Comparison of ENCODE assay signal across 13 cellular contexts in the genomic region with DNA sequence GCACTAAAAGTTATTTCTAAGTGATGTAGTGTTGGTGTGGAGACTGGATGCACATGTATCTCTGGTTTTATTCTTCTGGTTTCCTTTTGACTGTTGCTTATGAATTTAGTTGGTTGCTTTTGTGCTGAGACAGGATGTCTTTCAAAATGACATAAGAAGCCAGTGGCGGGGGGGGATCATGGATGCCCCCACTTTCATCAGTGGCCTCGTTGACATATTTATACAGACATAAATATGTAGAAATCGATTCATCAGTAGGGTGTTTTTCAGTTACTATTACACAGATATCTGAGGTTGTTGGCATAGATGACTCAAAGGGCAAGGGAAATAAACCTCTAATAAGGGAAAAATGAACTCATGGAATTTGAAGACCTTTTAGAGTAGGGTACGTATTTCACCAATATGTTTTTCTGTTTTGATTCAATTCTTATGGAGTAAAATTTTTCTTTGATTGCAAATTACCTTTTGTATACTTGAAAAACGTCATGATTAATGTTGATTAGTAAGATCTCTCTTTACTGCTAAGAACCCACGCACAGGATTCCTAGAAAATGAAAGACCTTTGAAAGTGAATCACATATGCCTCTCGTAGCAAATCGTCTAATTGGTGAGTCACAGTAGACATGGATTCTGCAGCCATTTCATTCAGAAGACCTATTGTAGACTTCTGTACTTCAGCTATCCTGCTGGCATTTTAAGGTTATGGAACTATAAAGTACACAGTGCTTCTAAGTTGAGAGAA.
A peak's percentile ranks its signal among the peaks of the same experiment; 100 is the strongest.
DNase-seq lines count a peak whose midpoint lies in the region; ATAC-seq and TF ChIP-seq lines count a peak whose summit lies in the region.
"Had no signal": no experiment of that assay in that cellular context is flagged by ENCODE, and none has a peak within 500 bp of the region (broad histone marks: within the 10 kb centered on the region; RNA-seq: fewer than 3 reads in every experiment).

No MANE protein-coding gene starts in this region.

- POLR2A ChIA-PET in HCT116 (lab: Charles Lee), result no interaction called here

- H3K27me3 ChIP-seq in ACC112 (ENCODE audit: insufficient read depth, low read length), result no peaks in the 10 kb centered on the region
- no peaks in the 10 kb centered on the region for H3K27me3 ChIP-seq in HCT116 (ENCODE audit: insufficient read depth, low read length)
- H3K27me3 ChIP-seq in Peyer's patch, result no peaks in the 10 kb centered on the region
- H3K27me3 ChIP-seq: stomach had no signal

- H3K9ac ChIP-seq in HCT116 (ENCODE audit: low read length), result no peak overlapping the region

- intact Hi-C loops in HCT116 (cut with micrococcal nuclease) (no loop called here), posterior cingulate gyrus (cut with DNase I) (no loop called here)

- H2AFZ ChIP-seq in ACC112 (ENCODE audit: low read length, unreplicated experiment), result peak overlapping the region; percentile 59
- H2AFZ ChIP-seq in HCT116 (ENCODE audit: low read depth, low read length, poor library complexity, severe bottlenecking), result peak overlapping the region; percentile 75

- H4K20me1 ChIP-seq in HCT116 (ENCODE audit: insufficient read depth), result no peaks in the 10 kb centered on the region

- H3K4me3 ChIP-seq in ACC112 (ENCODE audit: low read depth, low read length), result peak overlapping the region; percentile 61
- peak overlapping the region in 1 of 2 experiments; percentile 1; a peak in 1 of 4 replicates for H3K4me3 ChIP-seq in HCT116 (replicated peaks in 1 of 2; ENCODE audit: low read depth in 1 of 2, low read length in 2 of 2)
- H3K4me3 ChIP-seq in foreskin fibroblast (ENCODE audit: low read depth in 1 of 2, low read length in 2 of 2), result no peak overlapping the region
- no peak overlapping the region for H3K4me3 ChIP-seq in Peyer's patch
- H3K4me3 ChIP-seq: stomach had no signal

- no peaks in the 10 kb centered on the region for H3K9me3 ChIP-seq in HCT116 (ENCODE audit: control insufficient read depth in 1 of 2, insufficient read depth in 1 of 2, low read depth in 1 of 2, low read length in 2 of 2)
- H3K9me3 ChIP-seq in Peyer's patch, result no peaks in the 10 kb centered on the region
- H3K9me3 ChIP-seq: stomach had no signal

- TF ChIP-seq CTCF in HCT116 (IDR thresholded peaks at IDR 0.05 in 2 of 3, conservative IDR thresholded peaks at IDR 0.05 in 1 of 3; ENCODE audit: borderline replicate concordance in 1 of 3, insufficient read depth in 1 of 3, low read depth in 2 of 3, low read length in 2 of 3) (no peak), foreskin fibroblast (IDR thresholded peaks at IDR 0.05; ENCODE audit: low read depth, low read length) (no peak), Peyer's patch (IDR thresholded peaks at IDR 0.05) (no peak)

- no peak for TF ChIP-seq RAD21 in HCT116 (IDR thresholded peaks at IDR 0.05; ENCODE audit: low read depth)

- CTCF ChIA-PET in HCT116 (lab: Charles Lee), result no interaction called here

- no peaks in the 10 kb centered on the region for H3K36me3 ChIP-seq in ACC112 (ENCODE audit: insufficient read depth, low read length)
- H3K36me3 ChIP-seq in HCT116 (ENCODE audit: control insufficient read depth in 1 of 2, insufficient read depth in 2 of 2, low read length in 2 of 2), result no peaks in the 10 kb centered on the region
- no peaks in the 10 kb centered on the region for H3K36me3 ChIP-seq in Peyer's patch
- H3K36me3 ChIP-seq: stomach had no signal

- TF ChIP-seq POLR2A in HCT116 (IDR thresholded peaks at IDR 0.05; ENCODE audit: borderline replicate concordance, extremely low read depth, insufficient read depth, insufficient read length) (no peak), Peyer's patch (IDR thresholded peaks at IDR 0.05) (no peak)

- DNase-seq in HCT116 (ENCODE audit: low read depth, low spot score) (no peak), foreskin fibroblast (peak; percentile 75 to 80), Peyer's patch (no peak), posterior cingulate gyrus (no peak)
- peak; percentile 17 for DNase-seq in activated naive CD4-positive, alpha-beta T cell treated with anti-CD3 and anti-CD28 coated beads, Interleukin-2, amount 50 U/mL, for 16 hours
- DNase-seq: CD4-positive, alpha-beta memory T cell; endodermal cell; NCI-H146; stomach; T-helper 9 cell had no signal

- H3K27ac ChIP-seq in ACC112 (ENCODE audit: low read depth, low read length) (peak overlapping the region; percentile 94), HCT116 (ENCODE audit: low read depth, low read length) (no peak overlapping the region), Peyer's patch (no peak overlapping the region)
- H3K27ac ChIP-seq: stomach had no signal

- RAD21 ChIA-PET in HCT116 (lab: Charles Lee; ENCODE audit: low non-redundant PET in 1 of 2, low total read pairs in 2 of 2, uncharacterized antibody in 2 of 2, unreplicated experiment in 2 of 2), result no interaction called here

- no peak for ATAC-seq in HCT116
- no peak for ATAC-seq in GM19467 (IDR thresholded peaks at IDR 0.05; ENCODE audit: unreplicated experiment)
- no peak for ATAC-seq in GM18867 (IDR thresholded peaks at IDR 0.05; ENCODE audit: unreplicated experiment)

- BruUV-seq in HCT116 (replicated peaks; lab: Mats Ljungman, UMichigan), result no TSS peak

- H3K79me2 ChIP-seq in ACC112 (ENCODE audit: control insufficient read depth, insufficient read depth, low read length, unreplicated experiment) (no peaks in the 10 kb centered on the region), HCT116 (ENCODE audit: insufficient read depth, low read length) (no peaks in the 10 kb centered on the region)

- H3K9me2 ChIP-seq in HCT116 (ENCODE audit: insufficient read depth), result no peaks in the 10 kb centered on the region

- peak overlapping the region; percentile 44 for H3K4me2 ChIP-seq in HCT116 (ENCODE audit: low read length)

- H3K4me1 ChIP-seq in ACC112 (ENCODE audit: control insufficient read depth, insufficient read depth, low read length, unreplicated experiment), result peaks cover 60% of the 10 kb centered on the region
- H3K4me1 ChIP-seq in HCT116 (ENCODE audit: control insufficient read depth in 1 of 2, insufficient read depth in 2 of 2, low read length in 2 of 2), result peaks cover 0 to 47% of the 10 kb centered on the region in 2 experiments; a peak in 2 of 4 replicates
- no peaks in the 10 kb centered on the region for H3K4me1 ChIP-seq in Peyer's patch

TF ChIP-seq in HCT116, 20 proteins besides CTCF, POLR2A, EP300 and RAD21:
- TF ChIP-seq ZFX (IDR thresholded peaks at IDR 0.05) (no peak), FOSL1 (IDR thresholded peaks at IDR 0.05; ENCODE audit: low read depth) (peak; percentile 40; the same call in 1 of the 2 replicates), EZH2phosphoT487 (IDR thresholded peaks at IDR 0.05; ENCODE audit: borderline replicate concordance) (no peak), EGR1 (IDR thresholded peaks at IDR 0.05; ENCODE audit: low read depth) (peak; percentile 27; the same call in 1 of the 2 replicates), YY1 (IDR thresholded peaks at IDR 0.05; ENCODE audit: extremely low read depth, insufficient replicate concordance, low read depth, low read length) (no peak)

Comparison
In these comparisons a context has a peak if more than half of its experiments do, and no peak if none do; other contexts are left out.
1. DNase-seq: peak in activated naive CD4-positive, alpha-beta T cell treated with anti-CD3 and anti-CD28 coated beads, Interleukin-2, amount 50 U/mL, for 16 hours (single experiment) and foreskin fibroblast (2 of 2); none in HCT116 (single experiment), Peyer's patch (0 of 3) and posterior cingulate gyrus (0 of 10).